Comparison of ENCODE assay signal across 3 cellular contexts in genomic region chr15:84956199-84956598, GRCh38.
TF ChIP-seq lines count a peak whose summit lies in the region.

No MANE protein-coding gene starts in this region.

TF ChIP-seq in SK-N-SH, 30 proteins besides CTCF, POLR2A, EP300 and RAD21:
- TF ChIP-seq USF1 (IDR thresholded peaks at IDR 0.05; ENCODE audit: borderline replicate concordance, low read depth) (no peak), GATA2 (CRISPR knock-in tag; IDR thresholded peaks at IDR 0.05) (no peak), FOXJ3 (CRISPR knock-in tag; IDR thresholded peaks at IDR 0.05) (no peak), FOXM1 (IDR thresholded peaks at IDR 0.05; ENCODE audit: low read depth) (no peak), ELF1 (IDR thresholded peaks at IDR 0.05) (no peak), RCOR1 (IDR thresholded peaks at IDR 0.05; ENCODE audit: low read length) (no peak)
- TF ChIP-seq, protein P1, sequence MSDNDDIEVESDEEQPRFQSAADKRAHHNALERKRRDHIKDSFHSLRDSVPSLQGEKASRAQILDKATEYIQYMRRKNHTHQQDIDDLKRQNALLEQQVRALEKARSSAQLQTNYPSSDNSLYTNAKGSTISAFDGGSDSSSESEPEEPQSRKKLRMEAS (IDR thresholded peaks at IDR 0.05; ENCODE audit: low read depth): no peak

TF ChIP-seq in SK-N-SH treated with all-trans-retinoic acid at 6 μM for 48 hours, 23 proteins besides CTCF, POLR2A, EP300 and RAD21:
- no peak for TF ChIP-seq ZNF565 (CRISPR knock-in tag; conservative IDR thresholded peaks at IDR 0.05; ENCODE audit: low read depth)
- no peak for TF ChIP-seq TSHZ2 (CRISPR knock-in tag; IDR thresholded peaks at IDR 0.05)
- TF ChIP-seq CSRNP3 (CRISPR knock-in tag; IDR thresholded peaks at IDR 0.05): no peak
- TF ChIP-seq ZNF70 (CRISPR knock-in tag; IDR thresholded peaks at IDR 0.05): no peak
- no peak for TF ChIP-seq RARB (CRISPR knock-in tag; IDR thresholded peaks at IDR 0.05)
- TF ChIP-seq OSR1 (CRISPR knock-in tag; IDR thresholded peaks at IDR 0.05): no peak
- TF ChIP-seq CREB5 (CRISPR knock-in tag; IDR thresholded peaks at IDR 0.05; ENCODE audit: low read depth): no peak
- no peak for TF ChIP-seq ZC3H10 (CRISPR knock-in tag; IDR thresholded peaks at IDR 0.05)

TF ChIP-seq in endothelial cell of umbilical vein, 7 proteins besides CTCF, POLR2A, EP300 and RAD21:
- TF ChIP-seq, protein P1 (IDR thresholded peaks at IDR 0.05; ENCODE audit: insufficient read depth, insufficient read length): no peak
- TF ChIP-seq JUN (IDR thresholded peaks at IDR 0.05; ENCODE audit: borderline replicate concordance, insufficient read depth, insufficient read length, low read depth) (no peak), MYC (IDR thresholded peaks at IDR 0.05; ENCODE audit: low read depth, low read length) (no peak), GATA2 (IDR thresholded peaks at IDR 0.05; ENCODE audit: insufficient read depth, insufficient read length, low read depth, low read length) (no peak), POLR2AphosphoS5 (IDR thresholded peaks at IDR 0.05; ENCODE audit: insufficient read depth, low read depth, low read length) (no peak), FOS (IDR thresholded peaks at IDR 0.05; ENCODE audit: borderline replicate concordance, insufficient read depth, low read length) (no peak), EZH2 (IDR thresholded peaks at IDR 0.05; ENCODE audit: borderline replicate concordance, low read depth, low read length, severe bottlenecking) (no peak)
TF ChIP-seq in endothelial cell of umbilical vein: peak in this region for 0.
